Comparison of ENCODE assay signal across 8 cellular contexts in genomic region chr1:39132505-39133339, GRCh38.
DNase-seq lines count a peak whose midpoint lies in the region; ATAC-seq and TF ChIP-seq lines count a peak whose summit lies in the region.

No MANE protein-coding gene starts in this region.

- H3K4me1 ChIP-seq in HEK293 (ENCODE audit: control insufficient read depth, insufficient read depth, low read length) (peaks cover 13% of the 10 kb centered on the region), right cardiac atrium (ENCODE audit: control insufficient read depth, insufficient read depth, low read length) (peaks cover 10% of the 10 kb centered on the region)

- H3K36me3 ChIP-seq in HEK293 (ENCODE audit: control insufficient read depth in 2 of 2, insufficient read depth in 1 of 2, low read length in 2 of 2) = no peaks in the 10 kb centered on the region

- H3K4me1 Mint-ChIP-seq in T-helper 2 cell treated with Interferon-gamma antibody and Interleukin-4, amounts not matched to agents 5 μg/mL and 100 μg/mL, for 36 hours (ENCODE audit: low read depth) = peaks cover 8% of the 10 kb centered on the region
- peaks cover 12% of the 10 kb centered on the region for H3K4me1 Mint-ChIP-seq in stimulated activated effector memory CD8-positive, alpha-beta T cell treated with anti-CD3 and anti-CD28 coated beads, Interleukin-12 subunit alpha, Interleukin-12 subunit beta, amount 100 ng/mL, for 72 hours

- DNase-seq in right cardiac atrium (peak; percentile 84 to 89 (median 87)), renal cortical epithelial cell (ENCODE audit: low read depth) (peak; percentile 70)
- no peak for DNase-seq in activated CD8-positive, alpha-beta memory T cell treated with anti-CD3 and anti-CD28 coated beads, Interleukin-2, amount 50 U/mL, for 48 hours
- DNase-seq in T-helper 2 cell treated with Interferon-gamma antibody and Interleukin-4, amounts not matched to agents 5 μg/mL and 100 μg/mL, for 36 hours (ENCODE audit: low spot score) = no peak
- DNase-seq in stimulated activated effector memory CD8-positive, alpha-beta T cell treated with anti-CD3 and anti-CD28 coated beads, Interleukin-12 subunit alpha, Interleukin-12 subunit beta, amount 100 ng/mL, for 72 hours (ENCODE audit: low spot score in 2 of 2) = no peak

- no peak overlapping the region for H3K4me3 Mint-ChIP-seq in T-helper 2 cell treated with Interferon-gamma antibody and Interleukin-4, amounts not matched to agents 5 μg/mL and 100 μg/mL, for 36 hours
- H3K4me3 Mint-ChIP-seq in stimulated activated effector memory CD8-positive, alpha-beta T cell treated with anti-CD3 and anti-CD28 coated beads, Interleukin-12 subunit alpha, Interleukin-12 subunit beta, amount 100 ng/mL, for 72 hours = no peak overlapping the region

- intact Hi-C loops in right cardiac atrium (cut with DNase I) = no loop called here

- CTCF ChIA-PET in HEK293 (lab: Yijun Ruan, JAX) = interaction anchor here (0.6 to 4.5 kb wide), 13 partner anchors 8 to 796 kb away, joined by 3 to 56 read pairs (median 4); no protein-coding TSS in a partner anchor

- 39% methylated on average over 9 of the region's 9 CpGs for WGBS in right cardiac atrium

- H3K27ac Mint-ChIP-seq in T-helper 2 cell treated with Interferon-gamma antibody and Interleukin-4, amounts not matched to agents 5 μg/mL and 100 μg/mL, for 36 hours = no peak overlapping the region
- no peak overlapping the region for H3K27ac Mint-ChIP-seq in stimulated activated effector memory CD8-positive, alpha-beta T cell treated with anti-CD3 and anti-CD28 coated beads, Interleukin-12 subunit alpha, Interleukin-12 subunit beta, amount 100 ng/mL, for 72 hours

- H3K4me3 ChIP-seq in HEK293 (ENCODE audit: low read depth, low read length) (no peak overlapping the region), right cardiac atrium (ENCODE audit: low read length) (no peak overlapping the region)

- no peak overlapping the region; the same call in 1 of the 2 replicates for H3K27ac ChIP-seq in HEK293 (ENCODE audit: extremely low read depth, low read depth, low read length)
- peak overlapping the region; percentile 91 for H3K27ac ChIP-seq in VCaP
- H3K27ac ChIP-seq in right cardiac atrium (ENCODE audit: low read length) = peak overlapping the region; percentile 77

- no peaks in the 10 kb centered on the region for H3K36me3 Mint-ChIP-seq in T-helper 2 cell treated with Interferon-gamma antibody and Interleukin-4, amounts not matched to agents 5 μg/mL and 100 μg/mL, for 36 hours (ENCODE audit: low read depth)
- H3K36me3 Mint-ChIP-seq in stimulated activated effector memory CD8-positive, alpha-beta T cell treated with anti-CD3 and anti-CD28 coated beads, Interleukin-12 subunit alpha, Interleukin-12 subunit beta, amount 100 ng/mL, for 72 hours = no peaks in the 10 kb centered on the region

- H3K27me3 ChIP-seq in right cardiac atrium (ENCODE audit: control insufficient read depth, insufficient read depth) = no peaks in the 10 kb centered on the region

- H3K9me3 ChIP-seq in HEK293 (ENCODE audit: control insufficient read depth, insufficient read depth, low read depth, low read length) (no peaks in the 10 kb centered on the region), right cardiac atrium (ENCODE audit: control insufficient read depth, low read length) (no peaks in the 10 kb centered on the region)

- POLR2A ChIA-PET in HEK293 (lab: Yijun Ruan, JAX) = interaction anchor here (0.6 to 1.7 kb wide), 5 partner anchors 9 to 68 kb away, joined by 3 to 7 read pairs (median 4); no protein-coding TSS in a partner anchor

- no peaks in the 10 kb centered on the region for H3K9me3 Mint-ChIP-seq in T-helper 2 cell treated with Interferon-gamma antibody and Interleukin-4, amounts not matched to agents 5 μg/mL and 100 μg/mL, for 36 hours
- no peaks in the 10 kb centered on the region for H3K9me3 Mint-ChIP-seq in stimulated activated effector memory CD8-positive, alpha-beta T cell treated with anti-CD3 and anti-CD28 coated beads, Interleukin-12 subunit alpha, Interleukin-12 subunit beta, amount 100 ng/mL, for 72 hours

- peaks cover 13% of the 10 kb centered on the region for H3K27me3 Mint-ChIP-seq in T-helper 2 cell treated with Interferon-gamma antibody and Interleukin-4, amounts not matched to agents 5 μg/mL and 100 μg/mL, for 36 hours (ENCODE audit: low read depth)

- TF ChIP-seq CTCF in HEK293 (tag by site-specific recombination; IDR thresholded peaks at IDR 0.05) (no peak), VCaP (conservative IDR thresholded peaks at IDR 0.05) (peak; percentile 72)

- ATAC-seq in right cardiac atrium (peak; percentile 90 to 95), GM21717 (IDR thresholded peaks at IDR 0.05; ENCODE audit: unreplicated experiment) (no peak)
- ATAC-seq in stimulated activated effector memory CD8-positive, alpha-beta T cell treated with anti-CD3 and anti-CD28 coated beads, Interleukin-12 subunit alpha, Interleukin-12 subunit beta, amount 100 ng/mL, for 72 hours = no peak

TF ChIP-seq in HEK293, 187 proteins besides CTCF, POLR2A, EP300 and RAD21:
- TF ChIP-seq ZIC2 (tag by site-specific recombination; IDR thresholded peaks at IDR 0.05) (peak; percentile 9; the same call in 1 of the 2 replicates), ZBTB17 (tag by site-specific recombination; IDR thresholded peaks at IDR 0.05) (peak; percentile 79)
- TF ChIP-seq, protein P1, sequence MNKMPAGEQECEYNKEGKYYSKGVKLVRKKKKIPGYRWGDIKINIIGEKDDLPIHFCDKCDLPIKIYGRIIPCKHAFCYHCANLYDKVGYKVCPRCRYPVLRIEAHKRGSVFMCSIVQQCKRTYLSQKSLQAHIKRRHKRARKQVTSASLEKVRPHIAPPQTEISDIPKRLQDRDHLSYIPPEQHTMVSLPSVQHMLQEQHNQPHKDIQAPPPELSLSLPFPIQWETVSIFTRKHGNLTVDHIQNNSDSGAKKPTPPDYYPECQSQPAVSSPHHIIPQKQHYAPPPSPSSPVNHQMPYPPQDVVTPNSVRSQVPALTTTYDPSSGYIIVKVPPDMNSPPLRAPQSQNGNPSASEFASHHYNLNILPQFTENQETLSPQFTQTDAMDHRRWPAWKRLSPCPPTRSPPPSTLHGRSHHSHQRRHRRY (tag by site-specific recombination; IDR thresholded peaks at IDR 0.05) = no peak

Comparison
In these comparisons a context has a peak if more than half of its experiments do, and no peak if none do; other contexts are left out.
1. ATAC-seq: peak in right cardiac atrium (2 of 2); none in GM21717 (single experiment) and stimulated activated effector memory CD8-positive, alpha-beta T cell treated with anti-CD3 and anti-CD28 coated beads, Interleukin-12 subunit alpha, Interleukin-12 subunit beta, amount 100 ng/mL, for 72 hours (single experiment).
2. DNase-seq: peak in right cardiac atrium (3 of 3) and renal cortical epithelial cell (single experiment); none in activated CD8-positive, alpha-beta memory T cell treated with anti-CD3 and anti-CD28 coated beads, Interleukin-2, amount 50 U/mL, for 48 hours (single experiment), T-helper 2 cell treated with Interferon-gamma antibody and Interleukin-4, amounts not matched to agents 5 μg/mL and 100 μg/mL, for 36 hours (single experiment) and stimulated activated effector memory CD8-positive, alpha-beta T cell treated with anti-CD3 and anti-CD28 coated beads, Interleukin-12 subunit alpha, Interleukin-12 subunit beta, amount 100 ng/mL, for 72 hours (0 of 2).